Comparison of ENCODE assay signal across 27 cellular contexts in the genomic region with DNA sequence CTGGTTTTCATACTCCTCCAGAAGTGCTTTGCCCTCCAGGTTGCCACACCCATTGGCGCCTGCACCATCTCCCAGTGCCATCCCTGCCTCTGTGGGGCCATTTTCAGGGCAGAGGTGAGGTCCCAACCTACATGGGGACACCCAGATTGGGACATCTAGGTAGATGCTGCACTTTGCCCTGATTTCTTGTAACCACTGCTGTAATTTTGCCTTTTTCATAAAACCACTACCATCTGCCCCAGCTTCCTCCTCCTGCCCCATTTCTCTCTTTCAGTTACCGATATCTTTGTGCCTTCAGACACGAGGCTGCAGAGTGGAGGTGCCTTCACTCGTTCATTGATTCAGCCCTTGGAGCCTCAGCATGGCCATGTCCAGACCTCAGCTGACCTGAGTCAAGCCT.
"Had no signal": no experiment of that assay in that cellular context is flagged by ENCODE, and none has a peak within 500 bp of the region (broad histone marks: within the 10 kb centered on the region; RNA-seq: fewer than 3 reads in every experiment).

No MANE protein-coding gene starts in this region.

- H3K4me3 Mint-ChIP-seq: activated CD8-positive, alpha-beta T cell treated with anti-CD3 and anti-CD28 coated beads for 36 hours; activated naive CD4-positive, alpha-beta T cell treated with anti-CD3 and anti-CD28 coated beads, Interleukin-2, amount 50 U/mL, for 24 hours; activated naive CD8-positive, alpha-beta T cell treated with anti-CD3 and anti-CD28 coated beads, Interleukin-2, amount 50 U/mL, for 24 hours; activated T-cell treated with anti-CD3 and anti-CD28 coated beads, Interleukin-2, amount 50 U/mL, for 4 hours; dendritic cell treated with granulocyte-macrophage colony-stimulating factor and Interleukin-4, amounts not matched to agents 40 ng/mL and 50 ng/mL, for 4 days; nephron progenitor cell; stimulated activated naive CD8-positive, alpha-beta T cell treated with anti-CD3 and anti-CD28 coated beads, Interleukin-15, Interleukin-2, amounts not matched to agents 100 ng/mL and 50 ng/mL, for 24 hours had no signal

- H3K27me3 ChIP-seq: pancreas, uterus had no signal

- H3K36me3 Mint-ChIP-seq: activated naive CD4-positive, alpha-beta T cell treated with anti-CD3 and anti-CD28 coated beads, Interleukin-2, amount 50 U/mL, for 24 hours had no signal

- H3K4me3 ChIP-seq: esophagus squamous epithelium, pancreas, prostate gland, skin epidermis, thoracic aorta, uterus had no signal

- H3K4me1 Mint-ChIP-seq: activated naive CD4-positive, alpha-beta T cell treated with anti-CD3 and anti-CD28 coated beads, Interleukin-2, amount 50 U/mL, for 24 hours; activated naive CD8-positive, alpha-beta T cell treated with anti-CD3 and anti-CD28 coated beads, Interleukin-2, amount 50 U/mL, for 24 hours had no signal

- ATAC-seq: activated CD4-positive, CD25-positive, alpha-beta regulatory T cell treated with anti-CD3 and anti-CD28 coated beads, Interleukin-2, amount 50 U/mL, for 24 hours; activated CD8-positive, alpha-beta T cell treated with anti-CD3 and anti-CD28 coated beads for 36 hours; activated naive CD8-positive, alpha-beta T cell treated with anti-CD3 and anti-CD28 coated beads, Interleukin-2, amount 50 U/mL, for 24 hours; activated T-cell treated with anti-CD3 and anti-CD28 coated beads, Interleukin-2, amount 50 U/mL, for 4 hours; pancreas; sciatic nerve had no signal

- H3K36me3 ChIP-seq: prostate gland, thoracic aorta, uterus had no signal

- FAIRE-seq: frontal cortex, islet of Langerhans, pancreas had no signal

- H3K9me3 ChIP-seq: esophagus squamous epithelium, pancreas, prostate gland, thoracic aorta, uterus had no signal

- H3K9me3 Mint-ChIP-seq: activated CD8-positive, alpha-beta T cell treated with anti-CD3 and anti-CD28 coated beads for 36 hours; activated naive CD4-positive, alpha-beta T cell treated with anti-CD3 and anti-CD28 coated beads, Interleukin-2, amount 50 U/mL, for 24 hours; activated naive CD8-positive, alpha-beta T cell treated with anti-CD3 and anti-CD28 coated beads, Interleukin-2, amount 50 U/mL, for 24 hours; activated T-cell treated with anti-CD3 and anti-CD28 coated beads, Interleukin-2, amount 50 U/mL, for 4 hours; activated T-helper 2 cell treated with anti-CD3 and anti-CD28 coated beads, Interferon-gamma antibody, Interleukin-2, Interleukin-4, amounts not matched to agents 10 μg/mL and 5 μg/mL and 100 μg/mL, durations not matched to agents 14 hours and 24 hours and 36 hours; dendritic cell treated with granulocyte-macrophage colony-stimulating factor and Interleukin-4, amounts not matched to agents 40 ng/mL and 50 ng/mL, for 4 days; nephron progenitor cell; stimulated activated naive CD8-positive, alpha-beta T cell treated with anti-CD3 and anti-CD28 coated beads, Interleukin-15, Interleukin-2, amounts not matched to agents 100 ng/mL and 50 ng/mL, for 24 hours had no signal

- H3K27ac Mint-ChIP-seq: activated CD8-positive, alpha-beta T cell treated with anti-CD3 and anti-CD28 coated beads for 36 hours; activated naive CD4-positive, alpha-beta T cell treated with anti-CD3 and anti-CD28 coated beads, Interleukin-2, amount 50 U/mL, for 24 hours; activated naive CD8-positive, alpha-beta T cell treated with anti-CD3 and anti-CD28 coated beads, Interleukin-2, amount 50 U/mL, for 24 hours; activated T-helper 2 cell treated with anti-CD3 and anti-CD28 coated beads, Interferon-gamma antibody, Interleukin-2, Interleukin-4, amounts not matched to agents 10 μg/mL and 5 μg/mL and 100 μg/mL, durations not matched to agents 14 hours and 24 hours and 36 hours; dendritic cell treated with granulocyte-macrophage colony-stimulating factor and Interleukin-4, amounts not matched to agents 40 ng/mL and 50 ng/mL, for 4 days; nephron progenitor cell; stimulated activated naive CD8-positive, alpha-beta T cell treated with anti-CD3 and anti-CD28 coated beads, Interleukin-15, Interleukin-2, amounts not matched to agents 100 ng/mL and 50 ng/mL, for 24 hours had no signal

- H3K27me3 Mint-ChIP-seq: activated CD8-positive, alpha-beta T cell treated with anti-CD3 and anti-CD28 coated beads for 36 hours; activated naive CD4-positive, alpha-beta T cell treated with anti-CD3 and anti-CD28 coated beads, Interleukin-2, amount 50 U/mL, for 24 hours; activated naive CD8-positive, alpha-beta T cell treated with anti-CD3 and anti-CD28 coated beads, Interleukin-2, amount 50 U/mL, for 24 hours; stimulated activated naive CD8-positive, alpha-beta T cell treated with anti-CD3 and anti-CD28 coated beads, Interleukin-15, Interleukin-2, amounts not matched to agents 100 ng/mL and 50 ng/mL, for 24 hours had no signal

- DNase-seq: activated CD4-positive, alpha-beta T cell treated with anti-CD3 and anti-CD28 coated beads for 48 hours; activated CD8-positive, alpha-beta T cell treated with anti-CD3 and anti-CD28 coated beads for 36 hours; activated naive CD8-positive, alpha-beta T cell treated with anti-CD3 and anti-CD28 coated beads, Interleukin-2, amount 50 U/mL, for 24 hours; activated T-cell treated with anti-CD3 and anti-CD28 coated beads, Interleukin-2, amount 50 U/mL, for 4 hours; amygdala; central memory CD4-positive, alpha-beta T cell; esophagus squamous epithelium; mammary epithelial cell; nephron progenitor cell; pancreas; retina; stimulated activated CD4-positive, alpha-beta T cell treated with anti-CD3 and anti-CD28 coated beads, Interleukin-12 subunit alpha, Interleukin-12 subunit beta, amount 100 ng/mL, for 4 hours; stimulated activated CD4-positive, alpha-beta T cell treated with anti-CD3 and anti-CD28 coated beads, Interleukin-4, amount 100 ng/mL, for 1 hour; trophoblast cell; uterus had no signal

- H3K27ac ChIP-seq: esophagus squamous epithelium, pancreas, prostate gland, skin epidermis, thoracic aorta, uterus, VCaP had no signal

- H3K4me1 ChIP-seq: esophagus squamous epithelium, pancreas, prostate gland, uterus had no signal
